Comparison of ENCODE assay signal across 1 cellular context in genomic region chr2:42360890-42361727, GRCh38.
TF ChIP-seq lines count a peak whose summit lies in the region.

TSS of gene COX7A2L (minus strand) at chr2:42361217. CDS start at chr2:42361161, 56 bp downstream.

TF ChIP-seq in HepG2, 621 proteins besides CTCF, POLR2A, EP300 and RAD21 (continued from another document and continues in another):
- no peak; the same call in 1 of the 2 replicates for TF ChIP-seq PRDM10 (CRISPR knock-in tag; IDR thresholded peaks at IDR 0.05; ENCODE audit: low read depth)
- TF ChIP-seq BRD4 (CRISPR knock-in tag; IDR thresholded peaks at IDR 0.05) = peak; percentile 94
- TF ChIP-seq MAF1 (CRISPR knock-in tag; IDR thresholded peaks at IDR 0.05; ENCODE audit: borderline replicate concordance) = 0 out of 2 replicates have a peak, but pooled peaks have one; percentile 64
- no peak for TF ChIP-seq ZNF775 (CRISPR knock-in tag; IDR thresholded peaks at IDR 0.05; ENCODE audit: borderline replicate concordance)
- TF ChIP-seq BCL6 (CRISPR knock-in tag; IDR thresholded peaks at IDR 0.05) = peak; percentile 14; the same call in 1 of the 2 replicates
- TF ChIP-seq ZNF703 (CRISPR knock-in tag; IDR thresholded peaks at IDR 0.05; ENCODE audit: borderline replicate concordance) = no peak
- peak; percentile 57; the same call in 1 of the 2 replicates for TF ChIP-seq ZNF430 (CRISPR knock-in tag; IDR thresholded peaks at IDR 0.05)
- no peak; the same call in 1 of the 2 replicates for TF ChIP-seq THAP7 (CRISPR knock-in tag; IDR thresholded peaks at IDR 0.05)
- no peak; the same call in 1 of the 2 replicates for TF ChIP-seq ZMAT5 (CRISPR knock-in tag; IDR thresholded peaks at IDR 0.05; ENCODE audit: borderline replicate concordance, low read depth)
- TF ChIP-seq HNF1B (CRISPR knock-in tag; IDR thresholded peaks at IDR 0.05) = peak; percentile 97
- peak; percentile 85; the same call in 1 of the 2 replicates for TF ChIP-seq MXD4 (CRISPR knock-in tag; IDR thresholded peaks at IDR 0.05)
- TF ChIP-seq MNT (IDR thresholded peaks at IDR 0.05) = peak; percentile 56
- no peak for TF ChIP-seq ZMYM2 (CRISPR knock-in tag; IDR thresholded peaks at IDR 0.05)
- no peak for TF ChIP-seq HMGA1 (CRISPR knock-in tag; conservative IDR thresholded peaks at IDR 0.05)
- TF ChIP-seq ZNF549 (CRISPR knock-in tag; IDR thresholded peaks at IDR 0.05) = no peak
- peak; percentile 89 for TF ChIP-seq ZMYM4 (CRISPR knock-in tag; IDR thresholded peaks at IDR 0.05)
- TF ChIP-seq ZKSCAN5 (CRISPR knock-in tag; IDR thresholded peaks at IDR 0.05) = no peak
- TF ChIP-seq ZNF18 (CRISPR knock-in tag; IDR thresholded peaks at IDR 0.05; ENCODE audit: insufficient replicate concordance) = no peak
- 0 out of 2 replicates have a peak, but pooled peaks have one; percentile 35 for TF ChIP-seq CHD2 (IDR thresholded peaks at IDR 0.05; ENCODE audit: low read depth, low read length)
- TF ChIP-seq FOXA1 (IDR thresholded peaks at IDR 0.05) = no peak
- no peak for TF ChIP-seq FOXA1 (CRISPR knock-in tag; IDR thresholded peaks at IDR 0.05)
- peak; percentile 79 for TF ChIP-seq ZNF407 (CRISPR knock-in tag; IDR thresholded peaks at IDR 0.05; ENCODE audit: not compliant biosample characterization)
- TF ChIP-seq MBNL3 (CRISPR knock-in tag; conservative IDR thresholded peaks at IDR 0.05) = no peak
- peak; percentile 7; the same call in 1 of the 2 replicates for TF ChIP-seq DDIT3 (CRISPR knock-in tag; IDR thresholded peaks at IDR 0.05)
- TF ChIP-seq SKIL (CRISPR knock-in tag; IDR thresholded peaks at IDR 0.05; ENCODE audit: borderline replicate concordance) = no peak
- TF ChIP-seq ZNF780A (CRISPR knock-in tag; IDR thresholded peaks at IDR 0.05) = no peak; the same call in 1 of the 2 replicates
